Comparison of ENCODE assay signal across 9 cellular contexts in the genomic region with DNA sequence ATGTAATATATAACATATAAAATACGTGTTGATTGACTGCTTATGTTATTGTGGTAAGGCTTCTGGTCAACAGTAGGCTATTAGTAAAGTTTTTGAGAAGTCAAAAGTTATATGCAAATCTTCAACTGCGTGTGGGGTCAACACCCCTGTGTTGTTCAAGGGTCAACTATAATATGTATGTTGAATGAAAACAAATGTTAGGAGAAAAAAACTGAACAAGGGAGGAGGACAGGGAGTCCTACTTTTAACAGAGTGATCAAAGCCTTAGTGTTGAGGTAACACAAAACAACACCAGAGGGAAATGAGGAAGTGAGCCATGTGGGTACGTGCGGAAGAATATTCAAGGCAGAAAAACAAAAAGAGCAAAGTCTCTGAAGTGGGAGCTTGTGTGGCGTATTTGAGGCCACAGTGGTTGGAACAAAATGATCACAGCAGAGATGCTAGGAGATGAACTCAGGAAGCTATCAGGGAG.
A peak's percentile ranks its signal among the peaks of the same experiment; 100 is the strongest.
DNase-seq lines count a peak whose midpoint lies in the region; ATAC-seq and TF ChIP-seq lines count a peak whose summit lies in the region.
"Had no signal": no experiment of that assay in that cellular context is flagged by ENCODE, and none has a peak within 500 bp of the region (broad histone marks: within the 10 kb centered on the region; RNA-seq: fewer than 3 reads in every experiment).

No MANE protein-coding gene starts in this region.

- H3K27ac Mint-ChIP-seq in IgD-negative memory B cell: peak overlapping the region; percentile 66 to 72 (median 70)

- peak overlapping the region; percentile 51; the same call in 1 of the 2 replicates for H3K27ac ChIP-seq in C4-2B
- H3K27ac ChIP-seq in osteoblast (ENCODE audit: low read depth, low read length): no peak overlapping the region
- no peak overlapping the region for H3K27ac ChIP-seq in GM23248

- H3K4me3 ChIP-seq in osteoblast (ENCODE audit: insufficient read depth, low read length) (no peak overlapping the region), GM23248 (no peak overlapping the region), BE2C (ENCODE audit: low read depth, low read length) (no peak overlapping the region)
- H3K4me3 ChIP-seq: adrenal gland had no signal

- no peaks in the 10 kb centered on the region for H3K27me3 ChIP-seq in osteoblast (ENCODE audit: insufficient read depth, low read length)
- H3K27me3 ChIP-seq in GM23248 (replicated peaks; ENCODE audit: insufficient read depth): no peaks in the 10 kb centered on the region
- H3K27me3 ChIP-seq in BE2C: no peaks in the 10 kb centered on the region
- H3K27me3 ChIP-seq: adrenal gland had no signal

- TF ChIP-seq CTCF in C4-2B (conservative IDR thresholded peaks at IDR 0.05) (no peak), osteoblast (IDR thresholded peaks at IDR 0.05; ENCODE audit: extremely low read depth, low read depth, low read length) (no peak), BE2C (IDR thresholded peaks at IDR 0.05; ENCODE audit: low read depth, low read length) (no peak)

- WGBS in GM23248 (ENCODE audit: low coverage in 1 of 2, low lambda C conversion rate in 2 of 2, missing lambda C conversion rate in 2 of 2), 2 experiments: 80 to 83% methylated on average over 5 of the region's 5 CpGs

- H3K4me1 ChIP-seq in osteoblast (ENCODE audit: insufficient read depth, low read length): no peaks in the 10 kb centered on the region
- H3K4me1 ChIP-seq in GM23248 (ENCODE audit: insufficient read depth): no peaks in the 10 kb centered on the region
- no peaks in the 10 kb centered on the region for H3K4me1 ChIP-seq in BE2C
- H3K4me1 ChIP-seq: adrenal gland had no signal

- no peaks in the 10 kb centered on the region for H3F3A ChIP-seq in GM23248 (ENCODE audit: insufficient read depth)

- H3K36me3 ChIP-seq in osteoblast (ENCODE audit: insufficient read depth, low read length) (no peaks in the 10 kb centered on the region), GM23248 (ENCODE audit: low read depth) (no peaks in the 10 kb centered on the region), BE2C (no peaks in the 10 kb centered on the region)
- H3K36me3 ChIP-seq: adrenal gland had no signal

- H3K79me2 ChIP-seq in osteoblast (ENCODE audit: insufficient read depth, low read length) (no peaks in the 10 kb centered on the region), GM23248 (ENCODE audit: insufficient read depth) (no peaks in the 10 kb centered on the region)

- H3K9me3 ChIP-seq in osteoblast (ENCODE audit: low read depth, low read length) (no peaks in the 10 kb centered on the region), GM23248 (ENCODE audit: low read depth) (no peaks in the 10 kb centered on the region), BE2C (no peaks in the 10 kb centered on the region)
- H3K9me3 ChIP-seq: adrenal gland had no signal

- H3K27me3 Mint-ChIP-seq in IgD-negative memory B cell: peaks cover 2% of the 10 kb centered on the region

- no peaks in the 10 kb centered on the region for H3K9me2 ChIP-seq in GM23248 (ENCODE audit: insufficient read depth)

- H2AFZ ChIP-seq in osteoblast (ENCODE audit: low read length): peak overlapping the region; percentile 15
- no peak overlapping the region for H2AFZ ChIP-seq in GM23248

- H3K36me3 Mint-ChIP-seq in IgD-negative memory B cell: peaks cover 2% of the 10 kb centered on the region

- DNase-seq in activated CD8-positive, alpha-beta memory T cell treated with anti-CD3 and anti-CD28 coated beads for 4 hours (ENCODE audit: low read depth in 2 of 2): peak; percentile 20 to 46
- no peak for DNase-seq in osteoblast (ENCODE audit: insufficient read length, low spot score, missing footprints)
- no peak for DNase-seq in GM23248
- no peak for DNase-seq in BE2C
- no peak for DNase-seq in NCI-H2081 (lab: John Stamatoyannopoulos, UW)

- peak; percentile 87 for ATAC-seq in GM21381 (IDR thresholded peaks at IDR 0.05; ENCODE audit: unreplicated experiment)

- in situ Hi-C loops in GM23248 (cut with MboI): no loop called here

- H3K4me3 Mint-ChIP-seq in IgD-negative memory B cell: peak overlapping the region; percentile 5 to 87 (median 40)

- H3K9ac ChIP-seq in GM23248: no peak overlapping the region

- H3K4me2 ChIP-seq in osteoblast (ENCODE audit: insufficient read depth, low read length) (no peak overlapping the region), GM23248 (ENCODE audit: unreplicated experiment) (no peak overlapping the region)

- H3K9me3 Mint-ChIP-seq in IgD-negative memory B cell: no peaks in the 10 kb centered on the region

- no peaks in the 10 kb centered on the region for H4K20me1 ChIP-seq in osteoblast (ENCODE audit: insufficient read depth, low read length)
- no peaks in the 10 kb centered on the region for H4K20me1 ChIP-seq in GM23248 (ENCODE audit: insufficient read depth)

- peaks cover 30 to 32% (median 31%) of the 10 kb centered on the region in 3 donors for H3K4me1 Mint-ChIP-seq in IgD-negative memory B cell

Comparison
In these comparisons a context has a peak if more than half of its experiments do, and no peak if none do; other contexts are left out.
1. DNase-seq: peak in activated CD8-positive, alpha-beta memory T cell treated with anti-CD3 and anti-CD28 coated beads for 4 hours (2 of 2); none in osteoblast (single experiment), GM23248 (single experiment), BE2C (single experiment) and NCI-H2081 (0 of 2).